ENCODE assay signal across 16 cellular contexts in the genomic region with DNA sequence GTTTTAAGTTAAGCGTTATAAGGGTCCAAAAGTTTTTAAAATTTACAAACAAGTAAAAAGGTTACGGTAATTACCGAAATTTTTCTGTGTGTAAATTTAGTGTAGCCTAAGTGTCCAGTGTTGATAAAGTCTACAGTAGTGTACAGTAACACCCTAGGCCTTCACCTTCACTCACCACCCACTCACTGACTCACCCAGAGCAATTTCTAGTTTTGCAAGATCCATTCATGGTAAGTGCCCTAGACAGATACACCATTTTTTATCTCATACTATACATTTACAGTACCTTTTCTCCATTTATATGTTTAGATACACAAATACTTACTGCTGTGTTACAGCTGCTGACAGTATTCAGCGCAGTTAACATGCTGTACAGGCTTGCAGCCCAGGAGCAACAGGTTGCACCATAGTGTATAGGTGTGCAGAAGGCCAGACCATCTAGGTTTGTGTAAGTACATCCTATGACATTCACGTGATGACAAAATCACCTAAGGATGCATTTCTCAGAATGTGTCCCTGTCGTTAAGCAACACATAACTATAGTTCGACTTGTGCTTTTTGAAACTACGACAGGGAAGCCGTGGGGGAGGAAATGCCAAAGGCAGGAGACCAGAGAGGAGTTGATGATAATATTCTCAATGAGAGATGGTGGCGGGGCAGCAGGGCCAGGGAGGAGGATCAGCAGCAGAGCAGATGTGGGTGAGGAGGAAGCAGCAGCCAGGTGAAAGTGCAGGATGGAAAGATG. TPM values are rescaled to one million over a fixed set of nuclear protein-coding genes. Genes with fewer than 3 reads are reported as not detected.
DNase-seq lines count a peak whose midpoint lies in the region; ATAC-seq and TF ChIP-seq lines count a peak whose summit lies in the region.
"Had no signal": no experiment of that assay in that cellular context is flagged by ENCODE, and none has a peak within 500 bp of the region (broad histone marks: within the 10 kb centered on the region; RNA-seq: fewer than 3 reads in every experiment).

No MANE protein-coding gene starts in this region.

- intact Hi-C loops in mammary epithelial cell (cut with micrococcal nuclease) (no loop called here), body of pancreas (cut with DNase I) (no loop called here)

- no peak overlapping the region for H3K9ac ChIP-seq in mammary epithelial cell (ENCODE audit: insufficient read depth, low read length)

- dilution Hi-C loops in mammary epithelial cell (cut with HindIII; ENCODE audit: low sequenced_read_pairs): no loop called here

- H3K36me3 ChIP-seq in mammary epithelial cell (ENCODE audit: insufficient read depth, low read length) (peaks cover 2% of the 10 kb centered on the region), neutrophil (peaks cover 20% of the 10 kb centered on the region), body of pancreas (replicated peaks in 1 of 2; ENCODE audit: insufficient read depth in 1 of 2, low read depth in 2 of 2) (no peaks in the 10 kb centered on the region), tibial nerve (peaks cover 0 to 38% (median 0%) of the 10 kb centered on the region in 3 donors)
- H3K36me3 ChIP-seq: gastrocnemius medialis had no signal

- H3K4me1 ChIP-seq in mammary epithelial cell (ENCODE audit: insufficient read depth, low read length) (peaks cover 30% of the 10 kb centered on the region), neutrophil (ENCODE audit: control insufficient read depth in 1 of 2, insufficient read depth in 1 of 2, low read depth in 1 of 2, low read length in 1 of 2) (peaks cover 45 to 68% of the 10 kb centered on the region in 2 experiments), body of pancreas (peaks cover under 1% of the 10 kb centered on the region), tibial nerve (peaks cover 0 to 36% (median 0%) of the 10 kb centered on the region in 4 donors)

- H3K27ac ChIP-seq in HL-60 (replicated peaks) (peak overlapping the region; percentile 55), mammary epithelial cell (ENCODE audit: insufficient read depth, low read depth, low read length) (no peak overlapping the region), neutrophil (peak overlapping the region; percentile 64), body of pancreas (no peak overlapping the region), tibial nerve (no peak overlapping the region)
- H3K27ac ChIP-seq: gastrocnemius medialis, spleen had no signal

- in situ Hi-C loops in mammary epithelial cell (cut with MboI; ENCODE audit: low sequenced_read_pairs in 2 of 2): no loop called here

- peaks cover 7% of the 10 kb centered on the region for H4K20me1 ChIP-seq in mammary epithelial cell (ENCODE audit: insufficient read depth, low read length)

- peak; percentile 48 for DNase-seq in COLO829 (ENCODE audit: low spot score)
- DNase-seq in HL-60 (ENCODE audit: low read depth in 1 of 2, low spot score in 1 of 2): peak in 1 of 2 experiments; percentile 36
- peak; percentile 75 for DNase-seq in mammary epithelial cell
- DNase-seq in Kasumi-1 (lab: John Stamatoyannopoulos, UW): no peak
- no peak for DNase-seq in body of pancreas
- DNase-seq in tibial nerve (ENCODE audit: low spot score in 2 of 2): no peak
- DNase-seq: activated CD4-positive, alpha-beta T cell treated with anti-CD3 and anti-CD28 coated beads for 4 hours; C1 segment of cervical spinal cord; effector CD8-positive, alpha-beta T cell; gastrocnemius medialis; NCI-H2029; NCI-H748 treated with DMSO at 0.1 percent for 48 hours; RPMI8226; spleen had no signal

- no peak for TF ChIP-seq CTCF in HL-60 (IDR thresholded peaks at IDR 0.05; ENCODE audit: insufficient read depth, low read length)
- TF ChIP-seq CTCF in mammary epithelial cell (conservative IDR thresholded peaks at IDR 0.05 in 1 of 2, IDR thresholded peaks at IDR 0.05 in 1 of 2; ENCODE audit: extremely low read depth in 1 of 2, insufficient read depth in 1 of 2, low read depth in 1 of 2, low read length in 2 of 2): no peak
- TF ChIP-seq CTCF in neutrophil (IDR thresholded peaks at IDR 0.05): no peak
- no peak for TF ChIP-seq CTCF in body of pancreas (IDR thresholded peaks at IDR 0.05)
- TF ChIP-seq CTCF in tibial nerve (IDR thresholded peaks at IDR 0.05): no peak

- no peaks in the 10 kb centered on the region for H3K9me3 ChIP-seq in mammary epithelial cell (replicated peaks; ENCODE audit: insufficient read depth, low read length)
- no peaks in the 10 kb centered on the region for H3K9me3 ChIP-seq in neutrophil
- H3K9me3 ChIP-seq in body of pancreas: no peaks in the 10 kb centered on the region
- no peaks in the 10 kb centered on the region for H3K9me3 ChIP-seq in tibial nerve
- H3K9me3 ChIP-seq: gastrocnemius medialis, spleen had no signal

- H3K4me3 ChIP-seq in HL-60 (replicated peaks; ENCODE audit: insufficient read depth, low read length) (no peak overlapping the region), mammary epithelial cell (replicated peaks in 1 of 3; ENCODE audit: insufficient read depth in 1 of 3, low read depth in 2 of 3, low read length in 3 of 3) (no peak overlapping the region), neutrophil (ENCODE audit: low read depth in 1 of 2, low read length in 1 of 2) (no peak overlapping the region), body of pancreas (no peak overlapping the region), tibial nerve (no peak overlapping the region)
- H3K4me3 ChIP-seq: gastrocnemius medialis, spleen had no signal

- no peak overlapping the region for H2AFZ ChIP-seq in mammary epithelial cell (ENCODE audit: low read depth, low read length)

- H3K27me3 ChIP-seq in HL-60 (ENCODE audit: insufficient read depth, poor library complexity, severe bottlenecking) (no peaks in the 10 kb centered on the region), mammary epithelial cell (ENCODE audit: insufficient read depth, low read length) (no peaks in the 10 kb centered on the region), neutrophil (no peaks in the 10 kb centered on the region), body of pancreas (no peaks in the 10 kb centered on the region), tibial nerve (no peaks in the 10 kb centered on the region)
- H3K27me3 ChIP-seq: gastrocnemius medialis, spleen had no signal

- CTCF ChIA-PET in mammary epithelial cell (lab: Charles Lee; ENCODE audit: low non-redundant PET): no interaction called here

- H3K4me2 ChIP-seq in mammary epithelial cell (ENCODE audit: insufficient read depth, low read depth, low read length): peak overlapping the region; percentile 43

- peaks cover 98% of the 10 kb centered on the region for H3K79me2 ChIP-seq in mammary epithelial cell (ENCODE audit: insufficient read depth, low read length)

- TF ChIP-seq POLR2A in body of pancreas (IDR thresholded peaks at IDR 0.05) (no peak), tibial nerve (IDR thresholded peaks at IDR 0.05) (no peak)

- no peak for TF ChIP-seq EP300 in tibial nerve (IDR thresholded peaks at IDR 0.05)

- WGBS in mammary epithelial cell (ENCODE audit: low coverage, missing lambda C conversion rate): 62% methylated on average over 10 of the region's 10 CpGs
- WGBS in body of pancreas, 2 donors: 90 to 95% methylated on average over 10 of the region's 10 CpGs
- WGBS in tibial nerve, 2 donors: 82 to 85% methylated on average over 10 of the region's 10 CpGs

- no TSS peak for BruUV-seq in mammary epithelial cell (replicated peaks; lab: Mats Ljungman, UMichigan)

- no peak for ATAC-seq in GM18858 (IDR thresholded peaks at IDR 0.05; ENCODE audit: unreplicated experiment)
- ATAC-seq in body of pancreas: no peak
- ATAC-seq: gastrocnemius medialis had no signal

RNA-seq across cellular contexts. Expression of a gene that starts 48.6 kb away (rescaled TPM):
- 100 to 1,000 TPM; 124 to 213 TPM for total RNA-seq in mammary epithelial cell
- 325 TPM for polyA plus RNA-seq in mammary epithelial cell
- 183 TPM for polyA minus RNA-seq in mammary epithelial cell
- total RNA-seq in body of pancreas: 10 to 100 TPM; 31.6 to 93.9 TPM
- total RNA-seq in tibial nerve: 100 to 1,000 TPM in 2 of 4 donors, 10 to 100 TPM in 2; 74.7 to 181 (median 100) TPM

Comparison
In these comparisons a context has a peak if more than half of its experiments do, and no peak if none do; other contexts are left out.
1. DNase-seq: peak in COLO829 (single experiment) and mammary epithelial cell (single experiment); none in Kasumi-1 (0 of 2), body of pancreas (0 of 4) and tibial nerve (0 of 2).
2. H3K27ac ChIP-seq: peak in HL-60 (single experiment) and neutrophil (single experiment); none in mammary epithelial cell (single experiment), body of pancreas (0 of 4) and tibial nerve (0 of 4).